8 cellular contexts compared by ENCODE assay signal in the genomic region with DNA sequence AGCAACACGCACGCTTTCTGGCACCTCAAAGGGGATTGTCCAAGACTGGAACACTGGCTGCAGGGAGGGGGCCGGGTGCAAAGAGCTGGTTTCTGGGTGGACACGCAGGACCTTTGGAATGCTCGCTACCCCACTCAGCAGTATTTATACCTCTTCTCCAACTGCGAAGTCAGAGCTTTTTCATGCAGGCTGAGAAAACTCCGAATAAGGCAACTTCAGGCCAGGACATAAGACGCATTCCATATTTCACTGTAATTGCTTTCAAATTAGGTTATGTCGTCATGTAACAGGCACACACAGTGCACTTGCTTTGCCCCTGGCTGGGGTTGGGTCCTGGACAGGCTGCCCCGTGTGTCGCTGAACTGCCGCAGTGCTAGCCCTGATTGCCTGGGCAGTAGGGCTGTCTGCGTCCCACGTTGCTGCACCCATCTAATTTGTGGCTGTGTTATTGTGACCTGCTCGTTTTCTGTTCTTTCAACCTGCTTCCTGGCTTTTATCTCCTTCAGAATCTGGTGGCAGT. TPM values are rescaled to one million over a fixed set of nuclear protein-coding genes. Genes with fewer than 3 reads are reported as not detected.
DNase-seq lines count a peak whose midpoint lies in the region; ATAC-seq, FAIRE-seq and TF ChIP-seq lines count a peak whose summit lies in the region.

No MANE protein-coding gene starts in this region.

- no peaks in the 10 kb centered on the region for H3K9me2 ChIP-seq in OCI-LY7 (ENCODE audit: insufficient read depth, low read length)

- no peak overlapping the region for H3K4me3 ChIP-seq in HEK293 (ENCODE audit: low read depth, low read length)
- H3K4me3 ChIP-seq in kidney (ENCODE audit: low read length in 2 of 2): peak overlapping the region in 1 of 2 donors; percentile 30
- H3K4me3 ChIP-seq in OCI-LY7 (ENCODE audit: low read depth, low read length, poor library complexity, severe bottlenecking): no peak overlapping the region

- H3K4me2 ChIP-seq in OCI-LY7 (ENCODE audit: low read length): no peak overlapping the region

- no peaks in the 10 kb centered on the region for H3K9me3 Mint-ChIP-seq in MCF 10A (ENCODE audit: unreplicated experiment)
- H3K9me3 Mint-ChIP-seq in stimulated activated naive B cell treated with anti-CD40 and anti-IgM and Interleukin-4, amounts not matched to agents 10 μg/mL and 1 μg/mL and 100 μg/mL, for 72 hours: no peaks in the 10 kb centered on the region

- H4K20me1 ChIP-seq in OCI-LY7 (ENCODE audit: insufficient read depth, low read length): 0 out of 2 replicates have a peak, but pooled peaks cover 5% of the 10 kb centered on the region

- peak overlapping the region; percentile 30; the same call in 1 of the 2 replicates for H3K27ac ChIP-seq in HEK293 (ENCODE audit: extremely low read depth, low read depth, low read length)
- H3K27ac ChIP-seq in kidney (ENCODE audit: low read depth in 2 of 2, low read length in 2 of 2): peak overlapping the region; percentile 96 to 98
- H3K27ac ChIP-seq in OCI-LY7 (ENCODE audit: low read depth, low read length, poor library complexity, severe bottlenecking): no peak overlapping the region

- H3K4me1 ChIP-seq in HEK293 (ENCODE audit: control insufficient read depth, insufficient read depth, low read length) (peaks cover 6% of the 10 kb centered on the region; the same call in 1 of the 2 replicates), kidney (ENCODE audit: control insufficient read depth in 1 of 2, insufficient read depth in 1 of 2, low read depth in 1 of 2, low read length in 2 of 2) (peaks cover 67 to 78% of the 10 kb centered on the region in 2 donors), OCI-LY7 (ENCODE audit: insufficient read depth, low read length, poor library complexity, severe bottlenecking) (peaks cover 11% of the 10 kb centered on the region)

- no peak for FAIRE-seq in kidney (lab: Jason Lieb, UNC)

- ATAC-seq in stimulated activated naive B cell treated with anti-CD40 and anti-IgM and Interleukin-4, amounts not matched to agents 10 μg/mL and 1 μg/mL and 100 μg/mL, for 72 hours (replicated peaks): no peak
- ATAC-seq in GM18870 (IDR thresholded peaks at IDR 0.05; ENCODE audit: unreplicated experiment) (no peak), HG03378 (IDR thresholded peaks at IDR 0.05; ENCODE audit: unreplicated experiment) (no peak)

- peaks cover 32% of the 10 kb centered on the region for H3K36me3 Mint-ChIP-seq in MCF 10A (ENCODE audit: insufficient read depth, unreplicated experiment)
- peaks cover 15 to 33% of the 10 kb centered on the region in 2 donors for H3K36me3 Mint-ChIP-seq in stimulated activated naive B cell treated with anti-CD40 and anti-IgM and Interleukin-4, amounts not matched to agents 10 μg/mL and 1 μg/mL and 100 μg/mL, for 72 hours

- POLR2A ChIA-PET in HEK293 (lab: Yijun Ruan, JAX): interaction anchor here (1.0 to 3.0 kb wide), 3 partner anchors 8 to 239 kb away, joined by 3 to 23 read pairs (median 3); a partner anchor contains a TSS
- POLR2A ChIA-PET in MCF 10A (lab: Yijun Ruan, JAX): interaction anchor here (0.6 to 15.0 kb wide), 13 partner anchors 8 to 420 kb away, joined by 3 to 521 read pairs (median 6); a partner anchor contains a TSS
- POLR2A ChIA-PET in OCI-LY7 (lab: Charles Lee): no interaction called here

- peaks cover 7% of the 10 kb centered on the region; the same call in 1 of the 2 replicates for H3K79me2 ChIP-seq in OCI-LY7 (ENCODE audit: insufficient read depth, low read depth, low read length)

- BruUV-seq in MCF 10A (replicated peaks; lab: Mats Ljungman, UMichigan): no TSS peak
- no TSS peak for BruUV-seq in OCI-LY7 (replicated peaks; lab: Mats Ljungman, UMichigan)

- H3K4me3 Mint-ChIP-seq in MCF 10A (ENCODE audit: unreplicated experiment): peak overlapping the region; percentile 47
- H3K4me3 Mint-ChIP-seq in stimulated activated naive B cell treated with anti-CD40 and anti-IgM and Interleukin-4, amounts not matched to agents 10 μg/mL and 1 μg/mL and 100 μg/mL, for 72 hours: no peak overlapping the region

- H3K9ac ChIP-seq in kidney (ENCODE audit: low read length in 2 of 2): peak overlapping the region; percentile 43 to 88

- H3K27ac Mint-ChIP-seq in MCF 10A (ENCODE audit: low read depth, unreplicated experiment): peak overlapping the region; percentile 98
- H3K27ac Mint-ChIP-seq in stimulated activated naive B cell treated with anti-CD40 and anti-IgM and Interleukin-4, amounts not matched to agents 10 μg/mL and 1 μg/mL and 100 μg/mL, for 72 hours: peak overlapping the region; percentile 78

- CTCF ChIA-PET in HEK293 (lab: Yijun Ruan, JAX): interaction anchor here (1.1 to 1.2 kb wide), 3 partner anchors 54 to 177 kb away, joined by 3 to 4 read pairs (median 3); no protein-coding TSS in a partner anchor
- CTCF ChIA-PET in MCF 10A (lab: Yijun Ruan, JAX): interaction anchor here (0.5 to 2.9 kb wide), 4 partner anchors 43 to 109 kb away, joined by 3 to 9 read pairs (median 3); no protein-coding TSS in a partner anchor
- CTCF ChIA-PET in OCI-LY7 (lab: Charles Lee; ENCODE audit: unreplicated experiment): no interaction called here

- H3K27me3 Mint-ChIP-seq in MCF 10A (ENCODE audit: insufficient read depth, unreplicated experiment): no peaks in the 10 kb centered on the region
- H3K27me3 Mint-ChIP-seq in stimulated activated naive B cell treated with anti-CD40 and anti-IgM and Interleukin-4, amounts not matched to agents 10 μg/mL and 1 μg/mL and 100 μg/mL, for 72 hours: no peaks in the 10 kb centered on the region

- H3K36me3 ChIP-seq in HEK293 (ENCODE audit: control insufficient read depth in 2 of 2, insufficient read depth in 1 of 2, low read length in 2 of 2) (peaks cover 28 to 33% of the 10 kb centered on the region in 2 experiments), kidney (ENCODE audit: control insufficient read depth in 1 of 2, insufficient read depth in 2 of 2, low read length in 2 of 2) (peaks cover 0 to 6% of the 10 kb centered on the region in 2 donors), OCI-LY7 (ENCODE audit: insufficient read depth, low read length) (no peaks in the 10 kb centered on the region; the same call in 1 of the 2 replicates)

- H2AFZ ChIP-seq in OCI-LY7 (ENCODE audit: low read length): no peak overlapping the region

- TF ChIP-seq CTCF in HEK293 (tag by site-specific recombination; IDR thresholded peaks at IDR 0.05) (no peak), MCF 10A (IDR thresholded peaks at IDR 0.05; ENCODE audit: unreplicated experiment) (no peak), kidney (IDR thresholded peaks at IDR 0.05; ENCODE audit: borderline replicate concordance, extremely low read depth, insufficient read depth) (no peak), OCI-LY7 (conservative IDR thresholded peaks at IDR 0.05; ENCODE audit: low read length) (no peak)

- peaks cover 55% of the 10 kb centered on the region for H3K4me1 Mint-ChIP-seq in MCF 10A (ENCODE audit: insufficient read depth, unreplicated experiment)
- H3K4me1 Mint-ChIP-seq in stimulated activated naive B cell treated with anti-CD40 and anti-IgM and Interleukin-4, amounts not matched to agents 10 μg/mL and 1 μg/mL and 100 μg/mL, for 72 hours: peaks cover 56 to 73% of the 10 kb centered on the region in 2 donors

- DNase-seq in MCF 10A (ENCODE audit: unreplicated experiment) (peak; percentile 88), kidney (peak; percentile 95), OCI-LY7 (ENCODE audit: low spot score) (no peak), GOT3 (lab: John Stamatoyannopoulos, UW) (no peak)
- DNase-seq in stimulated activated naive B cell treated with anti-CD40 and anti-IgM and Interleukin-4, amounts not matched to agents 10 μg/mL and 1 μg/mL and 100 μg/mL, for 72 hours: no peak

- H3K9me3 ChIP-seq in HEK293 (ENCODE audit: control insufficient read depth, insufficient read depth, low read depth, low read length): no peaks in the 10 kb centered on the region
- no peaks in the 10 kb centered on the region for H3K9me3 ChIP-seq in kidney (ENCODE audit: control insufficient read depth in 1 of 2, low read length in 2 of 2)
- no peaks in the 10 kb centered on the region for H3K9me3 ChIP-seq in OCI-LY7 (ENCODE audit: low read length)

- intact Hi-C loops in MCF 10A (cut with micrococcal nuclease) (loop anchor here (2.0 kb wide), 1 partner anchor 35 kb away; no protein-coding TSS in a partner anchor), kidney (cut with DNase I) (no loop called here), OCI-LY7 (cut with micrococcal nuclease; ENCODE audit: unreplicated experiment) (no loop called here)

TF ChIP-seq in HEK293, 187 proteins besides CTCF, POLR2A, EP300 and RAD21:
- TF ChIP-seq ZNF623 (tag by site-specific recombination; IDR thresholded peaks at IDR 0.05): no peak
- TF ChIP-seq ZNF600 (tag by site-specific recombination; IDR thresholded peaks at IDR 0.05): peak; percentile 34
- no peak for TF ChIP-seq SCRT2 (tag by site-specific recombination; IDR thresholded peaks at IDR 0.05)
- TF ChIP-seq ZNF530 (tag by site-specific recombination; IDR thresholded peaks at IDR 0.05; ENCODE audit: low read depth): no peak
- TF ChIP-seq ZNF629 (tag by site-specific recombination; IDR thresholded peaks at IDR 0.05): peak; percentile 48; the same call in 1 of the 2 replicates
- TF ChIP-seq ZNF555 (tag by site-specific recombination; conservative IDR thresholded peaks at IDR 0.05): no peak

RNA-seq across cellular contexts. Expression of a gene that starts 44.5 kb away (rescaled TPM):
- 300 and 320 TPM in 2 replicates for total RNA-seq in MCF 10A (2022)
- 606 TPM for total RNA-seq in kidney
- 231 TPM for polyA plus RNA-seq in kidney (ENCODE audit: insufficient read depth, low read depth, low replicate concordance)
- total RNA-seq in OCI-LY7 (2014; rRNA removed; shearing (Covaris generic)): 86.8 and 96.9 TPM in 2 replicates
- total RNA-seq in OCI-LY7 (2022): 147 and 178 TPM in 2 replicates

RNA-seq across cellular contexts. Expression of a gene that starts 52.3 kb away (rescaled TPM):
- total RNA-seq in MCF 10A (2022) (not detected in 2 replicates), kidney (31.1 TPM), OCI-LY7 (2022) (2.6 and 3.7 TPM in 2 replicates)
- polyA plus RNA-seq in kidney (ENCODE audit: insufficient read depth, low read depth, low replicate concordance): 27.1 TPM
- total RNA-seq in OCI-LY7 (2014; rRNA removed; shearing (Covaris generic)): 1.2 and 2.9 TPM in 2 replicates

Comparison
In these comparisons a context has a peak if more than half of its experiments do, and no peak if none do; other contexts are left out.
1. DNase-seq: peak in MCF 10A (single experiment) and kidney (single experiment); none in stimulated activated naive B cell treated with anti-CD40 and anti-IgM and Interleukin-4, amounts not matched to agents 10 μg/mL and 1 μg/mL and 100 μg/mL, for 72 hours (single experiment), OCI-LY7 (single experiment) and GOT3 (single experiment).